In genomic region chr20:36633285-36633772, GRCh38 we compare ENCODE assay signal across 1 cellular context.
TF ChIP-seq lines count a peak whose summit lies in the region.

No MANE protein-coding gene starts in this region.

TF ChIP-seq in H1, 55 proteins besides CTCF, POLR2A, EP300 and RAD21:
- TF ChIP-seq RFX5 (IDR thresholded peaks at IDR 0.05; ENCODE audit: borderline replicate concordance, low read depth, low read length) (no peak), FOSL1 (IDR thresholded peaks at IDR 0.05; ENCODE audit: insufficient read depth, low read depth, low read length) (no peak), CBX8 (IDR thresholded peaks at IDR 0.05; ENCODE audit: borderline replicate concordance, low read depth, low read length) (no peak), BCL11A (IDR thresholded peaks at IDR 0.05; ENCODE audit: low read depth in 2 of 2, low read length in 2 of 2) (no peak), SUZ12 (IDR thresholded peaks at IDR 0.05; ENCODE audit: low read length) (no peak), PHF8 (conservative IDR thresholded peaks at IDR 0.05; ENCODE audit: low read depth, low read length) (no peak), CREB1 (IDR thresholded peaks at IDR 0.05) (no peak), TCF12 (IDR thresholded peaks at IDR 0.05; ENCODE audit: low read depth, low read length) (no peak), TEAD4 (IDR thresholded peaks at IDR 0.05; ENCODE audit: low read depth, low read length) (no peak), CEBPB (IDR thresholded peaks at IDR 0.05; ENCODE audit: low read depth, low read length) (no peak), RNF2 (IDR thresholded peaks at IDR 0.05; ENCODE audit: borderline replicate concordance, low read depth, low read length, missing control alignments, poor library complexity, severe bottlenecking) (no peak), HDAC2 (IDR thresholded peaks at IDR 0.05; ENCODE audit: borderline replicate concordance in 1 of 2, low read depth in 2 of 2, low read length in 2 of 2) (no peak), JUN (IDR thresholded peaks at IDR 0.05; ENCODE audit: low read depth, low read length) (no peak), USF2 (IDR thresholded peaks at IDR 0.05; ENCODE audit: low read length) (no peak), KDM1A (IDR thresholded peaks at IDR 0.05; ENCODE audit: borderline replicate concordance, low read length) (no peak), SIN3A (conservative IDR thresholded peaks at IDR 0.05 in 1 of 2, IDR thresholded peaks at IDR 0.05 in 1 of 2; ENCODE audit: low read depth in 1 of 2, low read length in 2 of 2) (no peak), ATF2 (IDR thresholded peaks at IDR 0.05; ENCODE audit: low read length) (no peak), NANOG (IDR thresholded peaks at IDR 0.05; ENCODE audit: insufficient read depth, low read depth, low read length, poor library complexity, severe bottlenecking) (no peak), POU5F1 (IDR thresholded peaks at IDR 0.05; ENCODE audit: low read depth, low read length) (no peak)
